Comparison of ENCODE assay signal across 8 cellular contexts in the genomic region with DNA sequence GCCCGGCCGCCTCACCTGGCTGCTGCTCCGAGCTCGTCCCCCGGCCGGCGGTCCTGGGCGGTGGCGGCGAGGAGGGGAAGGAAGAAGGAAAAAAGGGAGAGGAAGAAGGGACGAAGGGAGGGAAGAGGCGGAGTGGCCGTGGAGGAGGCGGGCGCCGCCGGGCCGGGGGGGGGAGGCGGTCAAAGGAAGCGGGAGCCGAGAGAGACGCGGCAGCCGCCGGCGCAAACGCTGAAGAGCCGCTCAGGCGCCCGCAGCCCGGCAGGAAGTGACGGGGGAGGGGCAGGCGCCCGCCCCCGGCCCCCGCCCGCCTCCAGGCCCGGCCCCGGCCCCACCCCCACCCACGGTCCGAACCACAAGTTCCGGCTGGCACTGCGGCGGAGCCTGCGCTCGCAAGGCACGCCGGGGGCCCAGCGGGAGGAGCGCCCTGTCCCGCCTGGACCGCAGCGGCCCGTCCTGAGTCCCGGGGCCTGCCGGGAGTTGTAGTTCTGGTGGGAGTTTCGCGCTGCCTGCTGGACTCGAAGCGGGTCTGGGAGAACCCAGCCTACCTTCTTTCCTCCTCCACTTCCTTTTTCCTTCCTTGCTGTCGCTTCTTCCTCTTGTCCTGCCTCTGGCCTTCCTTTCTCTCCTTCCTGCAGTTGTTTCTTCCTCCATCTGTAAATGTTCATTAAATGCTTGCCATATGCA. TPM values are rescaled to one million over a fixed set of nuclear protein-coding genes. Genes with fewer than 3 reads are reported as not detected.
DNase-seq lines count a peak whose midpoint lies in the region; ATAC-seq and TF ChIP-seq lines count a peak whose summit lies in the region.

A gene with protein sequence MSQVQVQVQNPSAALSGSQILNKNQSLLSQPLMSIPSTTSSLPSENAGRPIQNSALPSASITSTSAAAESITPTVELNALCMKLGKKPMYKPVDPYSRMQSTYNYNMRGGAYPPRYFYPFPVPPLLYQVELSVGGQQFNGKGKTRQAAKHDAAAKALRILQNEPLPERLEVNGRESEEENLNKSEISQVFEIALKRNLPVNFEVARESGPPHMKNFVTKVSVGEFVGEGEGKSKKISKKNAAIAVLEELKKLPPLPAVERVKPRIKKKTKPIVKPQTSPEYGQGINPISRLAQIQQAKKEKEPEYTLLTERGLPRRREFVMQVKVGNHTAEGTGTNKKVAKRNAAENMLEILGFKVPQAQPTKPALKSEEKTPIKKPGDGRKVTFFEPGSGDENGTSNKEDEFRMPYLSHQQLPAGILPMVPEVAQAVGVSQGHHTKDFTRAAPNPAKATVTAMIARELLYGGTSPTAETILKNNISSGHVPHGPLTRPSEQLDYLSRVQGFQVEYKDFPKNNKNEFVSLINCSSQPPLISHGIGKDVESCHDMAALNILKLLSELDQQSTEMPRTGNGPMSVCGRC (minus strand): TSS at position 234 of the 684 bp plus-strand sequence. CDS start 22,133 bp downstream, outside the sequence.

- no peak for TF ChIP-seq CTCF in WERI-Rb-1 (IDR thresholded peaks at IDR 0.05; ENCODE audit: low read depth, low read length)
- no peak for TF ChIP-seq CTCF in breast epithelium (IDR thresholded peaks at IDR 0.05)

- peak; percentile 57 for TF ChIP-seq POLR2A in breast epithelium (IDR thresholded peaks at IDR 0.05)

- in situ Hi-C loops in ACHN (cut with HindIII; ENCODE audit: low pct_ligation_motif_present, low pct_unique_long_range_greater_than_20kb, low sequenced_read_pairs) = no loop called here

- H3K9ac ChIP-seq in skeletal muscle tissue (ENCODE audit: low read depth in 1 of 3, low read length in 3 of 3) = peak within 1 kb of the TSS; percentile 77 to 94 (median 87)

- intact Hi-C loops in breast epithelium (cut with DNase I; ENCODE audit: low total_unique reads) = no loop called here

- H3K36me3 ChIP-seq in WERI-Rb-1 = peaks cover 21% of the 10 kb centered on the region
- no peaks in the 10 kb centered on the region for H3K36me3 ChIP-seq in breast epithelium
- no peaks in the 10 kb centered on the region for H3K36me3 ChIP-seq in skeletal muscle tissue (ENCODE audit: control insufficient read depth in 3 of 3, insufficient read depth in 3 of 3, low read length in 3 of 3)

- ATAC-seq in GM18873 (IDR thresholded peaks at IDR 0.05; ENCODE audit: low FRiP score, unreplicated experiment) (peak; percentile 68), HG03139 (IDR thresholded peaks at IDR 0.05; ENCODE audit: unreplicated experiment) (peak; percentile 89)

- peak within 1 kb of the TSS; percentile 94 for H3K27ac ChIP-seq in WERI-Rb-1
- H3K27ac ChIP-seq in breast epithelium = peak within 1 kb of the TSS; percentile 92 to 96
- H3K27ac ChIP-seq in skeletal muscle tissue (ENCODE audit: low read depth, low read length) = peak within 1 kb of the TSS; percentile 80

- H3K27me3 ChIP-seq in WERI-Rb-1 (ENCODE audit: insufficient read depth, low read depth, severe bottlenecking) (no peaks in the 10 kb centered on the region), breast epithelium (no peaks in the 10 kb centered on the region), skeletal muscle tissue (ENCODE audit: control insufficient read depth in 3 of 3, insufficient read depth in 3 of 3, low read length in 3 of 3) (no peaks in the 10 kb centered on the region)

- peak; percentile 92 for DNase-seq in ACHN
- peak; percentile 97 for DNase-seq in NCI-H2227 (lab: John Stamatoyannopoulos, UW; ENCODE audit: unreplicated experiment)
- DNase-seq in WERI-Rb-1 = peak; percentile 95
- peak; percentile 92 to 94 for DNase-seq in breast epithelium (ENCODE audit: low spot score in 2 of 2)

- H3K9me3 ChIP-seq in WERI-Rb-1 (ENCODE audit: severe bottlenecking) (no peaks in the 10 kb centered on the region), breast epithelium (no peaks in the 10 kb centered on the region), iPS-18c (ENCODE audit: control insufficient read depth, insufficient read depth, low read length) (no peaks in the 10 kb centered on the region), skeletal muscle tissue (ENCODE audit: control insufficient read depth in 3 of 3, low read length in 3 of 3) (no peaks in the 10 kb centered on the region)

- peaks cover 0 to 7% of the 10 kb centered on the region in 2 donors for H3K4me1 ChIP-seq in breast epithelium
- H3K4me1 ChIP-seq in skeletal muscle tissue (ENCODE audit: control insufficient read depth in 3 of 3, insufficient read depth in 3 of 3, low read length in 3 of 3) = peaks cover 3 to 13% (median 11%) of the 10 kb centered on the region in 3 donors

- H3K4me3 ChIP-seq in WERI-Rb-1 (ENCODE audit: low read depth, low read length) (peak within 1 kb of the TSS; percentile 81), breast epithelium (peak within 1 kb of the TSS; percentile 67 to 96 (median 87)), iPS-18c (ENCODE audit: insufficient read depth, low read depth, low read length) (peak within 1 kb of the TSS; percentile 86), skeletal muscle tissue (ENCODE audit: low read length in 3 of 3) (peak within 1 kb of the TSS; percentile 75 to 89 (median 83))

RNA-seq across cellular contexts. Expression of the gene that starts here (rescaled TPM):
- total RNA-seq in breast epithelium (10 to 100 TPM; 79.8 to 85.2 (median 79.9) TPM), skeletal muscle tissue (27.1 TPM)

Comparison
In these comparisons a context has a peak if more than half of its experiments do, and no peak if none do; other contexts are left out.
1. Peak in every context shown above with its lines: DNase-seq, ATAC-seq, H3K4me3 ChIP-seq and H3K27ac ChIP-seq.